In genomic region chr10:121290674-121291073, GRCh38 we compare ENCODE assay signal across 8 cellular contexts.
"Had no signal": no experiment of that assay in that cellular context is flagged by ENCODE, and none has a peak within 500 bp of the region (broad histone marks: within the 10 kb centered on the region; RNA-seq: fewer than 3 reads in every experiment).

No MANE protein-coding gene starts in this region.

- DNase-seq: H7, HFFc6, KBM-7 had no signal

- H3K4me3 ChIP-seq: GM23338, HAP-1 had no signal

- H3K27ac ChIP-seq: HL-60 had no signal

- H3K9me3 ChIP-seq: HAP-1 had no signal

- FAIRE-seq: HepG2 had no signal

- H3K36me3 ChIP-seq: HAP-1 had no signal

- ATAC-seq: GM23338, HCT116, HepG2 had no signal
